Comparison of ENCODE assay signal across 20 cellular contexts in the genomic region with DNA sequence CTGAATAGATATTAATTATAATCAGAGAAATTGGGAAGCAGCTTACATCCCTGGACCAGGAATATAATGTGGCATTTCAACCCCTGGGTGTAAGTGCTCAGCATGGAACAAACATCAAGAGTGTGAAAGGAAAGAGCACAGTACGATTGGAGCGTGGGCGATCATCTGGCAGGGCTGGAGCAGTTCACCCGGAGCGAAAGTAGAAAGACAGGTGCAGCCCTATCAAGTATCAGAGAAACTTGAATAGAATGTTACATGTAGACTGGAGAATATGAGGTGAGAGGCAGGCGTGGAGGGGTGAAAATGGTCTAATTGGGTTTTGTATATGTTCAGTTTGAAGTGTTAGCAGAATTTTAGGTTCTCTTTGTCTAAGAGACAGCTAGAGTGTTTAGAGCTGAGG.
DNase-seq lines count a peak whose midpoint lies in the region.
"Had no signal": no experiment of that assay in that cellular context is flagged by ENCODE, and none has a peak within 500 bp of the region (broad histone marks: within the 10 kb centered on the region; RNA-seq: fewer than 3 reads in every experiment).

No MANE protein-coding gene starts in this region.

- 0 out of 2 replicates have a peak overlapping the region, but pooled peaks have one; percentile 17 for H3K4me3 ChIP-seq in iPS-18c (ENCODE audit: insufficient read depth, low read depth, low read length)
- H3K4me3 ChIP-seq: GM12878, GM23248, HAP-1 had no signal

- no peaks in the 10 kb centered on the region for H3K36me3 Mint-ChIP-seq in activated naive CD4-positive, alpha-beta T cell treated with anti-CD3 and anti-CD28 coated beads for 36 hours (ENCODE audit: low read depth)
- H3K36me3 Mint-ChIP-seq: CD4-positive, CD25-positive, alpha-beta regulatory T cell had no signal

- H3K27ac Mint-ChIP-seq in activated naive CD4-positive, alpha-beta T cell treated with anti-CD3 and anti-CD28 coated beads for 36 hours, result no peak overlapping the region
- H3K27ac Mint-ChIP-seq: CD8-positive, alpha-beta memory T cell had no signal

- CTCF ChIA-PET in activated naive CD4-positive, alpha-beta T cell treated with anti-CD3 and anti-CD28 coated beads for 36 hours (lab: Charles Lee), result no interaction called here

- H3K4me1 Mint-ChIP-seq in activated naive CD4-positive, alpha-beta T cell treated with anti-CD3 and anti-CD28 coated beads for 36 hours (ENCODE audit: low read depth), result peaks cover 8% of the 10 kb centered on the region

- no peaks in the 10 kb centered on the region for H3K9me3 Mint-ChIP-seq in activated naive CD4-positive, alpha-beta T cell treated with anti-CD3 and anti-CD28 coated beads for 36 hours
- H3K9me3 Mint-ChIP-seq: CD8-positive, alpha-beta memory T cell had no signal

- H3K4me3 Mint-ChIP-seq in activated naive CD4-positive, alpha-beta T cell treated with anti-CD3 and anti-CD28 coated beads for 36 hours, result no peak overlapping the region
- H3K4me3 Mint-ChIP-seq: CD4-positive, CD25-positive, alpha-beta regulatory T cell; CD8-positive, alpha-beta memory T cell had no signal

- intact Hi-C loops in activated naive CD4-positive, alpha-beta T cell treated with anti-CD3 and anti-CD28 coated beads for 36 hours (cut with micrococcal nuclease), result no loop called here

- peaks cover 8% of the 10 kb centered on the region for H3K27me3 Mint-ChIP-seq in activated naive CD4-positive, alpha-beta T cell treated with anti-CD3 and anti-CD28 coated beads for 36 hours (ENCODE audit: low read depth)
- H3K27me3 Mint-ChIP-seq: CD4-positive, CD25-positive, alpha-beta regulatory T cell had no signal

- no peaks in the 10 kb centered on the region for H3K9me3 ChIP-seq in iPS-18c (ENCODE audit: control insufficient read depth, insufficient read depth, low read length)
- H3K9me3 ChIP-seq: BE2C, HAP-1 had no signal

- peak; percentile 93 for DNase-seq in NCI-H2107 treated with DMSO at 0.1 percent for 48 hours (lab: John Stamatoyannopoulos, UW; ENCODE audit: unreplicated experiment)
- DNase-seq in NCI-H69 (lab: John Stamatoyannopoulos, UW), result peak; percentile 44
- DNase-seq in NOMO-1 treated with dmso at 0.1 percent for 144 hours (lab: John Stamatoyannopoulos, UW; ENCODE audit: unreplicated experiment), result no peak
- no peak for DNase-seq in activated naive CD4-positive, alpha-beta T cell treated with anti-CD3 and anti-CD28 coated beads for 36 hours
- no peak for DNase-seq in stimulated activated naive CD4-positive, alpha-beta T cell (lab: John Stamatoyannopoulos, UW)
- DNase-seq in SHP77 treated with DMSO at 0.1 percent for 48 hours (lab: John Stamatoyannopoulos, UW), result no peak
- DNase-seq: ACHN; BE2C; C1 segment of cervical spinal cord; CD4-positive, CD25-positive, alpha-beta regulatory T cell; CD8-positive, alpha-beta memory T cell; COR-L47; DMS 273 treated with DMSO at 0.1 percent for 48 hours; DMS53; DND-41; EL; GM23248 had no signal

Comparison
In these comparisons a context has a peak if more than half of its experiments do, and no peak if none do; other contexts are left out.
1. DNase-seq: peak in NCI-H2107 treated with DMSO at 0.1 percent for 48 hours (single experiment) and NCI-H69 (single experiment); none in NOMO-1 treated with dmso at 0.1 percent for 144 hours (single experiment), activated naive CD4-positive, alpha-beta T cell treated with anti-CD3 and anti-CD28 coated beads for 36 hours (single experiment), stimulated activated naive CD4-positive, alpha-beta T cell (0 of 6) and SHP77 treated with DMSO at 0.1 percent for 48 hours (single experiment).